ENCODE assay signal across 17 cellular contexts in the genomic region with DNA sequence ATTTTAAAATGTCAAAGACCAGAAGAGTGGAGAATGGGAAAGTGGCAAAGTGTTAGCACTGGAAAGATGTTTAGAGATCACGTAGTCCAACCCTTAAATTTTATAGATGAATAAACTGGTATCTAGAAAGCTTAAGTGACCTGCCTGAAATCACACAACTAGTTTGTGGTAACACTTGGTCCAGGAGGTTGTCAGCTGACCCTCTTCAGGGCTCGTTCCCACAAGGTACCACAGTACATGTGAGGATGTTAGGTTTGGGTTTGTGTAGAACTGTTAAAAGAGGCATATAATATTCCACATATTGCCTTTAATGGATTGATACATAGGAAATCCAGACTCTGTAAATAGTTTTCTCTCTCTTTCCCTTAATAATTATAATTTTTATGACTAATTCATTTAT. TPM values are rescaled to one million over a fixed set of nuclear protein-coding genes. Genes with fewer than 3 reads are reported as not detected.
DNase-seq lines count a peak whose midpoint lies in the region; ATAC-seq and TF ChIP-seq lines count a peak whose summit lies in the region.
"Had no signal": no experiment of that assay in that cellular context is flagged by ENCODE, and none has a peak within 500 bp of the region (broad histone marks: within the 10 kb centered on the region; RNA-seq: fewer than 3 reads in every experiment).

No MANE protein-coding gene starts in this region.

- no peak overlapping the region for H2BK5ac ChIP-seq in mesendoderm (ENCODE audit: low read length)

- H3K4me3 ChIP-seq in hepatocyte (no peak overlapping the region), liver (ENCODE audit: low read depth in 1 of 3, low read length in 3 of 3) (peak overlapping the region; percentile 51 to 96 (median 89)), mesendoderm (ENCODE audit: low read length) (no peak overlapping the region)
- H3K4me3 ChIP-seq: A549; BLaER1 treated with 17β-estradiol and CSF1 and Interleukin-3, amounts not matched to agents 10 nM and 100 nM; GM12878 had no signal

- TF ChIP-seq CTCF in hepatocyte (IDR thresholded peaks at IDR 0.05; ENCODE audit: poor library complexity) = no peak
- TF ChIP-seq CTCF in liver (IDR thresholded peaks at IDR 0.05; ENCODE audit: low read depth, low read length, missing input control) = no peak

- peaks cover 17% of the 10 kb centered on the region for H3K79me2 ChIP-seq in hepatocyte
- H3K79me2 ChIP-seq in mesendoderm (ENCODE audit: control insufficient read depth, insufficient read depth, low read length) = no peaks in the 10 kb centered on the region

- H3K27me3 ChIP-seq in hepatocyte = no peaks in the 10 kb centered on the region
- H3K27me3 ChIP-seq in liver (ENCODE audit: control insufficient read depth in 4 of 4, insufficient read depth in 4 of 4, low read length in 3 of 4) = no peaks in the 10 kb centered on the region
- H3K27me3 ChIP-seq in mesendoderm (ENCODE audit: insufficient read depth, low read length, poor library complexity) = no peaks in the 10 kb centered on the region
- H3K27me3 ChIP-seq: BLaER1 treated with 17β-estradiol and CSF1 and Interleukin-3, amounts not matched to agents 10 nM and 100 nM had no signal

- H3K23ac ChIP-seq in mesendoderm (ENCODE audit: low read length) = peak overlapping the region; percentile 61

- no peaks in the 10 kb centered on the region for H3K79me1 ChIP-seq in mesendoderm (ENCODE audit: low read length)

- 89% methylated on average over 2 of the region's 2 CpGs for WGBS in hepatocyte (ENCODE audit: low lambda C conversion rate, missing lambda C conversion rate)
- WGBS in liver = 31% methylated on average over 2 of the region's 2 CpGs
- no CpG with 5 or more reads among the region's 2 CpGs for WGBS in mesendoderm (ENCODE audit: extremely low coverage, insufficient coverage, low lambda C conversion rate)

- no peak overlapping the region for H3K4ac ChIP-seq in mesendoderm (ENCODE audit: low read depth, low read length)

- H2BK15ac ChIP-seq in mesendoderm (replicated peaks; ENCODE audit: low read depth) = no peak overlapping the region

- no peak overlapping the region for H3K18ac ChIP-seq in mesendoderm (ENCODE audit: low read length)

- H3K9me2 ChIP-seq in hepatocyte (replicated peaks; ENCODE audit: insufficient read depth) = no peaks in the 10 kb centered on the region

- no peak overlapping the region for H4K5ac ChIP-seq in mesendoderm (ENCODE audit: low read length)

- peak overlapping the region; percentile 24 for H3K4me2 ChIP-seq in hepatocyte
- no peak overlapping the region for H3K4me2 ChIP-seq in mesendoderm (ENCODE audit: low read length)
- H3K4me2 ChIP-seq: A549; BLaER1 treated with 17β-estradiol and CSF1 and Interleukin-3, amounts not matched to agents 10 nM and 100 nM had no signal

- no peak for ATAC-seq in GM21381 (IDR thresholded peaks at IDR 0.05; ENCODE audit: unreplicated experiment)
- ATAC-seq in HG02981 (IDR thresholded peaks at IDR 0.05; ENCODE audit: unreplicated experiment) = no peak
- ATAC-seq: A549; CD8-positive, alpha-beta T cell; GM12878 had no signal

- H3K9ac ChIP-seq in liver (ENCODE audit: low read depth in 1 of 2, low read length in 2 of 2) = peak overlapping the region; percentile 82 to 93
- H3K9ac ChIP-seq in mesendoderm (ENCODE audit: low read length) = no peak overlapping the region
- H3K9ac ChIP-seq: BLaER1 treated with 17β-estradiol and CSF1 and Interleukin-3, amounts not matched to agents 10 nM and 100 nM had no signal

- no peaks in the 10 kb centered on the region for H4K20me1 ChIP-seq in hepatocyte (ENCODE audit: insufficient read depth, poor library complexity, severe bottlenecking)
- H4K20me1 ChIP-seq: BLaER1 treated with 17β-estradiol and CSF1 and Interleukin-3, amounts not matched to agents 10 nM and 100 nM had no signal

- no peak overlapping the region for H2AK5ac ChIP-seq in mesendoderm (ENCODE audit: low read length)

- H4K8ac ChIP-seq in mesendoderm (ENCODE audit: low read depth, low read length) = no peak overlapping the region

- no peaks in the 10 kb centered on the region for H3K4me1 ChIP-seq in hepatocyte (ENCODE audit: insufficient read depth)
- H3K4me1 ChIP-seq in liver (ENCODE audit: control insufficient read depth in 4 of 4, insufficient read depth in 4 of 4, low read length in 3 of 4) = peaks cover 3 to 45% (median 24%) of the 10 kb centered on the region in 4 donors
- no peaks in the 10 kb centered on the region for H3K4me1 ChIP-seq in mesendoderm (ENCODE audit: control insufficient read depth, low read depth, low read length)
- H3K4me1 ChIP-seq: BLaER1 treated with 17β-estradiol and CSF1 and Interleukin-3, amounts not matched to agents 10 nM and 100 nM; Caco-2 had no signal

- no peak overlapping the region for H3K56ac ChIP-seq in mesendoderm (ENCODE audit: low read length)

- H3K36me3 ChIP-seq in hepatocyte (replicated peaks; ENCODE audit: insufficient read depth, low read depth) (no peaks in the 10 kb centered on the region), liver (ENCODE audit: control insufficient read depth in 4 of 4, insufficient read depth in 3 of 4, low read depth in 1 of 4, low read length in 3 of 4) (peaks cover 4 to 11% (median 6%) of the 10 kb centered on the region in 4 donors), mesendoderm (ENCODE audit: control insufficient read depth, insufficient read depth, low read length) (no peaks in the 10 kb centered on the region)
- H3K36me3 ChIP-seq: BLaER1 treated with 17β-estradiol and CSF1 and Interleukin-3, amounts not matched to agents 10 nM and 100 nM had no signal

- H2AFZ ChIP-seq in hepatocyte = no peak overlapping the region

- H3K9me3 ChIP-seq in hepatocyte (ENCODE audit: low read depth) (no peaks in the 10 kb centered on the region), liver (ENCODE audit: control insufficient read depth in 4 of 4, low read length in 3 of 4) (no peaks in the 10 kb centered on the region)
- H3K9me3 ChIP-seq: A549; BLaER1 treated with 17β-estradiol and CSF1 and Interleukin-3, amounts not matched to agents 10 nM and 100 nM; Caco-2 had no signal

- H3K27ac ChIP-seq in hepatocyte = no peak overlapping the region
- H3K27ac ChIP-seq in liver (ENCODE audit: low read depth in 1 of 2, low read length in 2 of 2) = peak overlapping the region; percentile 77 to 94
- H3K27ac ChIP-seq in mesendoderm (ENCODE audit: low read depth, low read length) = no peak overlapping the region
- H3K27ac ChIP-seq: 22Rv1; A549; BLaER1 treated with 17β-estradiol and CSF1 and Interleukin-3, amounts not matched to agents 10 nM and 100 nM; C4-2B had no signal

- DNase-seq in hepatocyte (ENCODE audit: low spot score) (no peak), mesendoderm (no peak)
- DNase-seq: AML-193; Caco-2; Calu3; CD4-positive, alpha-beta T cell; CD8-positive, alpha-beta T cell; DMS79 treated with DMSO at 0.1 percent for 48 hours; GF-D8 had no signal

- H2BK120ac ChIP-seq in mesendoderm (ENCODE audit: low read depth, low read length) = no peak overlapping the region

- TF ChIP-seq RAD21 in liver (IDR thresholded peaks at IDR 0.05) = no peak

TF ChIP-seq in liver, 16 proteins besides CTCF, POLR2A, EP300 and RAD21 (continues in another document):
- TF ChIP-seq HNF4G (IDR thresholded peaks at IDR 0.05) (no peak), JUND (IDR thresholded peaks at IDR 0.05) (no peak), GABPA (IDR thresholded peaks at IDR 0.05 in 1 of 2, conservative IDR thresholded peaks at IDR 0.05 in 1 of 2) (no peak), SP1 (IDR thresholded peaks at IDR 0.05) (no peak), RXRA (IDR thresholded peaks at IDR 0.05) (no peak), FOXA1 (IDR thresholded peaks at IDR 0.05) (no peak), YY1 (IDR thresholded peaks at IDR 0.05) (no peak), FOXA2 (IDR thresholded peaks at IDR 0.05) (no peak), TAF1 (conservative IDR thresholded peaks at IDR 0.05) (no peak), NR2F2 (IDR thresholded peaks at IDR 0.05) (no peak), HNF4A (conservative IDR thresholded peaks at IDR 0.05) (no peak), EGR1 (IDR thresholded peaks at IDR 0.05; ENCODE audit: low read depth in 2 of 2) (no peak)
- TF ChIP-seq, protein P1, sequence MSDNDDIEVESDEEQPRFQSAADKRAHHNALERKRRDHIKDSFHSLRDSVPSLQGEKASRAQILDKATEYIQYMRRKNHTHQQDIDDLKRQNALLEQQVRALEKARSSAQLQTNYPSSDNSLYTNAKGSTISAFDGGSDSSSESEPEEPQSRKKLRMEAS (IDR thresholded peaks at IDR 0.05) = no peak
- TF ChIP-seq, protein P2, sequence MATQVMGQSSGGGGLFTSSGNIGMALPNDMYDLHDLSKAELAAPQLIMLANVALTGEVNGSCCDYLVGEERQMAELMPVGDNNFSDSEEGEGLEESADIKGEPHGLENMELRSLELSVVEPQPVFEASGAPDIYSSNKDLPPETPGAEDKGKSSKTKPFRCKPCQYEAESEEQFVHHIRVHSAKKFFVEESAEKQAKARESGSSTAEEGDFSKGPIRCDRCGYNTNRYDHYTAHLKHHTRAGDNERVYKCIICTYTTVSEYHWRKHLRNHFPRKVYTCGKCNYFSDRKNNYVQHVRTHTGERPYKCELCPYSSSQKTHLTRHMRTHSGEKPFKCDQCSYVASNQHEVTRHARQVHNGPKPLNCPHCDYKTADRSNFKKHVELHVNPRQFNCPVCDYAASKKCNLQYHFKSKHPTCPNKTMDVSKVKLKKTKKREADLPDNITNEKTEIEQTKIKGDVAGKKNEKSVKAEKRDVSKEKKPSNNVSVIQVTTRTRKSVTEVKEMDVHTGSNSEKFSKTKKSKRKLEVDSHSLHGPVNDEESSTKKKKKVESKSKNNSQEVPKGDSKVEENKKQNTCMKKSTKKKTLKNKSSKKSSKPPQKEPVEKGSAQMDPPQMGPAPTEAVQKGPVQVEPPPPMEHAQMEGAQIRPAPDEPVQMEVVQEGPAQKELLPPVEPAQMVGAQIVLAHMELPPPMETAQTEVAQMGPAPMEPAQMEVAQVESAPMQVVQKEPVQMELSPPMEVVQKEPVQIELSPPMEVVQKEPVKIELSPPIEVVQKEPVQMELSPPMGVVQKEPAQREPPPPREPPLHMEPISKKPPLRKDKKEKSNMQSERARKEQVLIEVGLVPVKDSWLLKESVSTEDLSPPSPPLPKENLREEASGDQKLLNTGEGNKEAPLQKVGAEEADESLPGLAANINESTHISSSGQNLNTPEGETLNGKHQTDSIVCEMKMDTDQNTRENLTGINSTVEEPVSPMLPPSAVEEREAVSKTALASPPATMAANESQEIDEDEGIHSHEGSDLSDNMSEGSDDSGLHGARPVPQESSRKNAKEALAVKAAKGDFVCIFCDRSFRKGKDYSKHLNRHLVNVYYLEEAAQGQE (IDR thresholded peaks at IDR 0.05) = no peak
- TF ChIP-seq, protein P3, sequence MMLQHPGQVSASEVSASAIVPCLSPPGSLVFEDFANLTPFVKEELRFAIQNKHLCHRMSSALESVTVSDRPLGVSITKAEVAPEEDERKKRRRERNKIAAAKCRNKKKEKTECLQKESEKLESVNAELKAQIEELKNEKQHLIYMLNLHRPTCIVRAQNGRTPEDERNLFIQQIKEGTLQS (IDR thresholded peaks at IDR 0.05) = no peak

RNA-seq across cellular contexts. Expression of a gene that starts 39.1 kb away (rescaled TPM):
- 86.9 and 91.4 TPM in 2 replicates for total RNA-seq in hepatocyte
- polyA plus RNA-seq in hepatocyte = 74.7 and 81.5 TPM in 2 replicates
- 10 to 100 TPM; 27.2 to 53.1 TPM for total RNA-seq in liver
- polyA plus RNA-seq in liver = 10 to 100 TPM in 1 of 2 donors, 1 to 10 TPM in 1; 9.5 to 35.1 TPM
- polyA plus RNA-seq in mesendoderm (2013, experiment 1 of 2) = 14.2 TPM
- polyA plus RNA-seq in mesendoderm (2013, experiment 2 of 2) = 14.1 TPM
- total RNA-seq: CD8-positive, alpha-beta T cell had no signal

Comparison
In these comparisons a context has a peak if more than half of its experiments do, and no peak if none do; other contexts are left out.
1. H3K27ac ChIP-seq: peak in liver (2 of 2); none in hepatocyte (single experiment) and mesendoderm (single experiment).
2. H3K4me3 ChIP-seq: peak in liver (3 of 3); none in hepatocyte (single experiment) and mesendoderm (single experiment).